In the genomic region with DNA sequence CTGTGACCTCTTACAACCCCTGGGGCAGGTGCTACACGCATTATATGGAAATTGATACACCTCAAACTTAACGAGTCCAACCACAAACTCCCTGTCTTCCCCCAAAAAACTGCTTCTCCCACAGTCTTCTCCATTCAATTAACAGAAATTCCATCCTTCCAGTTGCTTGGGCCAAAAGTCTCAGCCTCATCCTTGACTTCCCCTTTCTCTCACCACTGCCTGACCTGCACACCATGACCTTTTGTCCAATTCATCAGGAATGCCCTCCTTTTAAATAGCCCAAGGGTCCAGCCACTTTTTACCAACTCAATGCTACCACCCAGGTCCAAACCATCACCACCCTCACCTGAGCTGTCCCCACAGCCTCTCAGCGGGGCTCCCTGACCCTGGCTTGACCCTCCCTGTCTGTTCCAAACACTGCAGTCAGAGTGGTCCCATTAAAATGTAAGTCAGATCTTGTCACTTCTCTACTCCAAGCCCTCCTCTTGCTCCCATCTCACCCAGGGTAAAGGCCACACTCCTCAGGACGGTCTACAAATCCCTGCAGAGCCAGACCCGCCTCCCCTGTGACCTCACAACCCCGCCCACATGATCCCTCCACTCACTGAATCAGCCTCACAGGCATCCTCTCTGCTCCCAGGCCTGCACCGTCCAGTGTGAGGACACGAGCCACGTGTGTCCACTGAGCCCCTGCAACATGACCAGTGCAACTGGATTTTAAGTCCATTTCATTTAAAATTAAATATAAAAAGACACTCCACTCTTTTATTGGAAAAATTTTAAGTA, we compare ENCODE assay signal across 1 cellular context.
TF ChIP-seq lines count a peak whose summit lies in the region.

No MANE protein-coding gene starts in this region.

TF ChIP-seq in HepG2, 621 proteins besides CTCF, POLR2A, EP300 and RAD21:
- TF ChIP-seq SCMH1 (CRISPR knock-in tag; IDR thresholded peaks at IDR 0.05; ENCODE audit: borderline replicate concordance) = no peak
- TF ChIP-seq ZBTB3 (CRISPR knock-in tag; IDR thresholded peaks at IDR 0.05; ENCODE audit: borderline replicate concordance, low read depth) = no peak
- no peak for TF ChIP-seq NR3C1 (CRISPR knock-in tag; IDR thresholded peaks at IDR 0.05)
- TF ChIP-seq SMARCC2 (IDR thresholded peaks at IDR 0.05) = no peak
- TF ChIP-seq SMAD9 (CRISPR knock-in tag; IDR thresholded peaks at IDR 0.05) = no peak
- TF ChIP-seq CEBPG (CRISPR knock-in tag; IDR thresholded peaks at IDR 0.05) = no peak
- TF ChIP-seq, protein P1, sequence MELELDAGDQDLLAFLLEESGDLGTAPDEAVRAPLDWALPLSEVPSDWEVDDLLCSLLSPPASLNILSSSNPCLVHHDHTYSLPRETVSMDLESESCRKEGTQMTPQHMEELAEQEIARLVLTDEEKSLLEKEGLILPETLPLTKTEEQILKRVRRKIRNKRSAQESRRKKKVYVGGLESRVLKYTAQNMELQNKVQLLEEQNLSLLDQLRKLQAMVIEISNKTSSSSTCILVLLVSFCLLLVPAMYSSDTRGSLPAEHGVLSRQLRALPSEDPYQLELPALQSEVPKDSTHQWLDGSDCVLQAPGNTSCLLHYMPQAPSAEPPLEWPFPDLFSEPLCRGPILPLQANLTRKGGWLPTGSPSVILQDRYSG (CRISPR knock-in tag; IDR thresholded peaks at IDR 0.05) = no peak
- TF ChIP-seq IRF2 (CRISPR knock-in tag; IDR thresholded peaks at IDR 0.05) = no peak
